Comparison of ENCODE assay signal across 10 cellular contexts in the genomic region with DNA sequence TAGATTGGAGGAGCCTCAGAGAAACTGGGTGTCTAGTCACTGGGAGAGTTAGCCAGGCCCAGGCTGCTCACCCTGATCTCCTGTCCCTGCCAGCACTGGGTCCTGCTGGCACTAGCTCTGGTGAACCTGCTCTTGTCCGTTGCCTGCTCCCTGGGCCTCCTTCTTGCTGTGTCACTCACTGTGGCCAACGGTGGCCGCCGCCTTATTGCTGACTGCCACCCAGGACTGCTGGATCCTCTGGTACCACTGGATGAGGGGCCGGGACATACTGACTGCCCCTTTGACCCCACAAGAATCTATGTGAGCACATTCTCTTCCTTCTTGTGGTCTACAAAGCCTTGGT. TPM values are rescaled to one million over a fixed set of nuclear protein-coding genes. Genes with fewer than 3 reads are reported as not detected.
DNase-seq lines count a peak whose midpoint lies in the region; ATAC-seq, FAIRE-seq and TF ChIP-seq lines count a peak whose summit lies in the region.
"Had no signal": no experiment of that assay in that cellular context is flagged by ENCODE, and none has a peak within 500 bp of the region (broad histone marks: within the 10 kb centered on the region; RNA-seq: fewer than 3 reads in every experiment).

No MANE protein-coding gene starts in this region.

- in situ Hi-C loops in HepG2 (cut with HindIII; ENCODE audit: extremely low pct_ligation_motif_present, low pct_unique_long_range_greater_than_20kb) = no loop called here

- TF ChIP-seq POLR2A in HepG2 (IDR thresholded peaks at IDR 0.05; ENCODE audit: insufficient read depth in 1 of 2, low read depth in 2 of 2, low read length in 2 of 2) = no peak

- H2AFZ ChIP-seq in HepG2 (ENCODE audit: low read length) = no peak overlapping the region

- peaks cover 36% of the 10 kb centered on the region for H3K36me3 Mint-ChIP-seq in activated CD8-positive, alpha-beta T cell treated with anti-CD3 and anti-CD28 coated beads for 36 hours (ENCODE audit: low read depth)
- peaks cover 40% of the 10 kb centered on the region for H3K36me3 Mint-ChIP-seq in activated CD8-positive, alpha-beta T cell treated with anti-CD3 and anti-CD28 coated beads, Interleukin-2, amount 10 ng/mL, durations not matched to agents 7 days and 5 days (ENCODE audit: low read depth)
- H3K36me3 Mint-ChIP-seq in brain = peaks cover 60% of the 10 kb centered on the region

- peak overlapping the region; percentile 13 for H3K27ac Mint-ChIP-seq in activated CD8-positive, alpha-beta T cell treated with anti-CD3 and anti-CD28 coated beads for 36 hours
- H3K27ac Mint-ChIP-seq in activated CD8-positive, alpha-beta T cell treated with anti-CD3 and anti-CD28 coated beads, Interleukin-2, amount 10 ng/mL, durations not matched to agents 7 days and 5 days = no peak overlapping the region
- peak overlapping the region; percentile 18 to 81 (median 62) for H3K27ac Mint-ChIP-seq in brain

- TF ChIP-seq EP300 in HepG2 (IDR thresholded peaks at IDR 0.05; ENCODE audit: low read depth in 2 of 2, low read length in 2 of 2) (no peak), HepG2 (CRISPR knock-in tag; IDR thresholded peaks at IDR 0.05; ENCODE audit: borderline replicate concordance) (no peak)

- no peak overlapping the region for H3K4me3 ChIP-seq in HepG2 (replicated peaks in 1 of 3; ENCODE audit: insufficient read depth in 1 of 3, low read depth in 2 of 3, low read length in 3 of 3)
- no peak overlapping the region for H3K4me3 ChIP-seq in stomach smooth muscle (ENCODE audit: low read length in 2 of 2)

- TF ChIP-seq CTCF in activated CD8-positive, alpha-beta T cell treated with anti-CD3 and anti-CD28 coated beads for 36 hours (IDR thresholded peaks at IDR 0.05) = no peak
- TF ChIP-seq CTCF in brain (conservative IDR thresholded peaks at IDR 0.05) (no peak), HepG2 (CRISPR knock-in tag; IDR thresholded peaks at IDR 0.05) (no peak)

- no peak for TF ChIP-seq RAD21 in HepG2 (CRISPR knock-in tag; IDR thresholded peaks at IDR 0.05)

- WGBS in HepG2 (ENCODE audit: low lambda C conversion rate) = 89% methylated on average over 1 of the region's 5 CpGs

- no peaks in the 10 kb centered on the region for H4K20me1 ChIP-seq in HepG2 (ENCODE audit: insufficient read depth, low read length)

- CTCF ChIA-PET in activated CD8-positive, alpha-beta T cell treated with anti-CD3 and anti-CD28 coated beads for 36 hours (lab: Charles Lee) = interaction anchor here (0.8 to 1.1 kb wide), 2 partner anchors 140 to 239 kb away, joined by 3 read pairs; no protein-coding TSS in a partner anchor
- CTCF ChIA-PET in activated CD8-positive, alpha-beta T cell treated with anti-CD3 and anti-CD28 coated beads, Interleukin-2, amount 10 ng/mL, durations not matched to agents 7 days and 5 days (lab: Charles Lee) = no interaction called here
- CTCF ChIA-PET in HepG2 (lab: Yijun Ruan, JAX; ENCODE audit: low intra/inter-chr PET ratio, low total read pairs) = no interaction called here

- no peaks in the 10 kb centered on the region for H3K79me2 ChIP-seq in HepG2 (ENCODE audit: insufficient read depth, low read length)

- H3K4me2 ChIP-seq in HepG2 (ENCODE audit: low read depth, low read length) = no peak overlapping the region

- no peak overlapping the region for H3K9ac ChIP-seq in HepG2 (ENCODE audit: insufficient read depth, low read depth, low read length)
- H3K9ac ChIP-seq in stomach smooth muscle (ENCODE audit: low read length in 2 of 2) = peak overlapping the region in 1 of 2 donors; percentile 42

- H3K4me1 Mint-ChIP-seq in activated CD8-positive, alpha-beta T cell treated with anti-CD3 and anti-CD28 coated beads for 36 hours (ENCODE audit: low read depth) = peaks cover 5% of the 10 kb centered on the region
- peaks cover 9% of the 10 kb centered on the region for H3K4me1 Mint-ChIP-seq in activated CD8-positive, alpha-beta T cell treated with anti-CD3 and anti-CD28 coated beads, Interleukin-2, amount 10 ng/mL, durations not matched to agents 7 days and 5 days (ENCODE audit: low read depth)
- no peaks in the 10 kb centered on the region for H3K4me1 Mint-ChIP-seq in brain

- no TSS peak for BruUV-seq in HepG2 (replicated peaks; lab: Mats Ljungman, UMichigan)

- H3K36me3 ChIP-seq in HepG2 (replicated peaks in 1 of 2; ENCODE audit: control insufficient read depth in 1 of 2, insufficient read depth in 2 of 2, low read length in 2 of 2) (peaks cover 22 to 50% of the 10 kb centered on the region in 2 experiments), stomach smooth muscle (ENCODE audit: control insufficient read depth in 2 of 2, insufficient read depth in 2 of 2, low read length in 2 of 2) (peaks cover 37 to 49% of the 10 kb centered on the region in 2 donors)

- ATAC-seq in activated CD8-positive, alpha-beta T cell treated with anti-CD3 and anti-CD28 coated beads for 36 hours = no peak
- ATAC-seq in activated CD8-positive, alpha-beta T cell treated with anti-CD3 and anti-CD28 coated beads, Interleukin-2, amount 10 ng/mL, durations not matched to agents 7 days and 5 days = no peak
- ATAC-seq in HepG2 = peak; percentile 33

- no peak for DNase-seq in activated CD8-positive, alpha-beta T cell treated with anti-CD3 and anti-CD28 coated beads for 36 hours
- no peak for DNase-seq in activated CD8-positive, alpha-beta T cell treated with anti-CD3 and anti-CD28 coated beads, Interleukin-2, amount 10 ng/mL, durations not matched to agents 7 days and 5 days
- DNase-seq in HepG2 (ENCODE audit: low spot score) = no peak
- no peak for DNase-seq in ureter (ENCODE audit: low spot score)
- DNase-seq in nucleus accumbens (lab: John Stamatoyannopoulos, UW) = no peak
- DNase-seq in activated CD4-positive, alpha-beta T cell treated with anti-CD3 and anti-CD28 coated beads for 4 hours = no peak
- DNase-seq: natural killer cell had no signal

- no peak overlapping the region for H3K4me3 Mint-ChIP-seq in activated CD8-positive, alpha-beta T cell treated with anti-CD3 and anti-CD28 coated beads for 36 hours
- H3K4me3 Mint-ChIP-seq in activated CD8-positive, alpha-beta T cell treated with anti-CD3 and anti-CD28 coated beads, Interleukin-2, amount 10 ng/mL, durations not matched to agents 7 days and 5 days = no peak overlapping the region
- H3K4me3 Mint-ChIP-seq in brain = peak overlapping the region in 1 of 5 experiments; percentile 35
- H3K4me3 Mint-ChIP-seq: natural killer cell had no signal

- no peak overlapping the region for H3K27ac ChIP-seq in HepG2 (ENCODE audit: extremely low read length, insufficient read depth, low read length)
- H3K27ac ChIP-seq in stomach smooth muscle (ENCODE audit: low read length) = peak overlapping the region; percentile 41

- H3K27me3 Mint-ChIP-seq in activated CD8-positive, alpha-beta T cell treated with anti-CD3 and anti-CD28 coated beads for 36 hours = no peaks in the 10 kb centered on the region
- H3K27me3 Mint-ChIP-seq in activated CD8-positive, alpha-beta T cell treated with anti-CD3 and anti-CD28 coated beads, Interleukin-2, amount 10 ng/mL, durations not matched to agents 7 days and 5 days (ENCODE audit: low read depth) = no peaks in the 10 kb centered on the region
- H3K27me3 Mint-ChIP-seq in brain = no peaks in the 10 kb centered on the region

- no peaks in the 10 kb centered on the region for H3K9me3 ChIP-seq in HepG2 (ENCODE audit: low read length)
- no peaks in the 10 kb centered on the region for H3K9me3 ChIP-seq in stomach smooth muscle (ENCODE audit: control insufficient read depth in 2 of 2, low read length in 2 of 2)

- intact Hi-C loops in activated CD8-positive, alpha-beta T cell treated with anti-CD3 and anti-CD28 coated beads for 36 hours (cut with micrococcal nuclease) = no loop called here
- intact Hi-C loops in HepG2 (cut with micrococcal nuclease; ENCODE audit: unreplicated experiment) = no loop called here

- H3K27me3 ChIP-seq in HepG2 (ENCODE audit: control insufficient read depth in 1 of 2, insufficient read depth in 2 of 2, low read length in 2 of 2) (no peaks in the 10 kb centered on the region), stomach smooth muscle (ENCODE audit: control insufficient read depth in 1 of 2, insufficient read depth in 2 of 2, low read length in 2 of 2) (no peaks in the 10 kb centered on the region)

- no peaks in the 10 kb centered on the region for H3K9me3 Mint-ChIP-seq in activated CD8-positive, alpha-beta T cell treated with anti-CD3 and anti-CD28 coated beads for 36 hours
- H3K9me3 Mint-ChIP-seq in activated CD8-positive, alpha-beta T cell treated with anti-CD3 and anti-CD28 coated beads, Interleukin-2, amount 10 ng/mL, durations not matched to agents 7 days and 5 days (ENCODE audit: insufficient read depth) = no peaks in the 10 kb centered on the region
- H3K9me3 Mint-ChIP-seq in brain = no peaks in the 10 kb centered on the region
- H3K9me3 Mint-ChIP-seq: natural killer cell had no signal

- FAIRE-seq in HepG2 (lab: Jason Lieb, UNC) = no peak
- FAIRE-seq: GM18507 had no signal

- H3K4me1 ChIP-seq in HepG2 (ENCODE audit: insufficient read depth, low read length) (no peaks in the 10 kb centered on the region), stomach smooth muscle (ENCODE audit: control insufficient read depth, insufficient read depth, low read length) (peaks cover 6% of the 10 kb centered on the region)

- POLR2A ChIA-PET in activated CD8-positive, alpha-beta T cell treated with anti-CD3 and anti-CD28 coated beads for 36 hours (lab: Charles Lee) = no interaction called here
- POLR2A ChIA-PET in activated CD8-positive, alpha-beta T cell treated with anti-CD3 and anti-CD28 coated beads, Interleukin-2, amount 10 ng/mL, durations not matched to agents 7 days and 5 days (lab: Charles Lee) = interaction anchor here (0.8 kb wide), 1 partner anchor 11 kb away, joined by 3 read pairs; no protein-coding TSS in a partner anchor
- POLR2A ChIA-PET in HepG2 (lab: Yijun Ruan, JAX) = interaction anchor here (0.8 kb wide), 1 partner anchor 13 kb away, joined by 3 read pairs; no protein-coding TSS in a partner anchor

RNA-seq across cellular contexts. Expression of a gene that starts 0.8 kb away (rescaled TPM):
- 1 to 10 TPM; 4.2 to 4.3 TPM for total RNA-seq in activated CD8-positive, alpha-beta T cell treated with anti-CD3 and anti-CD28 coated beads for 36 hours
- 1 to 10 TPM; 5.6 to 6.6 TPM for total RNA-seq in activated CD8-positive, alpha-beta T cell treated with anti-CD3 and anti-CD28 coated beads, Interleukin-2, amount 10 ng/mL, durations not matched to agents 7 days and 5 days
- polyA plus RNA-seq in brain (ENCODE audit: insufficient read depth, low read depth, low replicate concordance) (14.7 TPM), HepG2 (2011; rRNA removed) (4.5 and 5.6 TPM in 2 replicates)
- total RNA-seq in HepG2 (2016; rRNA removed; fragmentation: Illumina TruSeq; extraction: Trizol) (2.1 TPM in 1 of 2 replicates, not detected in the other), ureter (52.9 TPM)
- total RNA-seq in HepG2 (2016; cell fraction: cytosol; rRNA removed; fragmentation: Illumina TruSeq; extraction: Trizol; ENCODE audit: low read depth) = not detected in 2 replicates
- total RNA-seq in HepG2 (2016; cell fraction: insoluble cytoplasmic fraction; rRNA removed; fragmentation: Illumina TruSeq; extraction: Trizol) = 1.6 TPM in 1 of 2 replicates, not detected in the other
- total RNA-seq in HepG2 (2016; cell fraction: membrane; rRNA removed; fragmentation: Illumina TruSeq; extraction: Trizol) = 0.28 and 0.31 TPM in 2 replicates
- 1.6 and 3.6 TPM in 2 replicates for total RNA-seq in HepG2 (2016; cell fraction: nucleus; rRNA removed; fragmentation: Illumina TruSeq; extraction: Trizol)
- polyA plus RNA-seq in HepG2 (2011; cell fraction: cytosol; rRNA removed) = 0.64 and 0.94 TPM in 2 replicates
- polyA plus RNA-seq in HepG2 (2011; cell fraction: nucleus; rRNA removed) = 57.5 and 78.7 TPM in 2 replicates
- polyA plus RNA-seq in HepG2 (2012) = 5.6 and 6.6 TPM in 2 replicates
- polyA plus RNA-seq in HepG2 (2016; cell fraction: cytosol; fragmentation: Illumina TruSeq; extraction: Trizol; ENCODE audit: low read depth) = 0.34 and 0.46 TPM in 2 replicates
- polyA plus RNA-seq in HepG2 (2016; cell fraction: insoluble cytoplasmic fraction; fragmentation: Illumina TruSeq; extraction: Trizol; ENCODE audit: low read depth) = 0.41 TPM in 1 of 2 replicates, not detected in the other
- polyA plus RNA-seq in HepG2 (2016; cell fraction: membrane; fragmentation: Illumina TruSeq; extraction: Trizol; ENCODE audit: low read depth) = 0.32 and 1.0 TPM in 2 replicates
- polyA plus RNA-seq in HepG2 (2016; cell fraction: nucleus; fragmentation: Illumina TruSeq; extraction: Trizol; ENCODE audit: insufficient read depth, low read depth) = 12.5 and 13.4 TPM in 2 replicates
- 0.77 and 4.4 TPM in 2 replicates for polyA minus RNA-seq in HepG2 (2011; rRNA and poly(A)+ RNA removed; ENCODE audit: low replicate concordance)
- polyA minus RNA-seq in HepG2 (2011; cell fraction: cytosol; rRNA and poly(A)+ RNA removed) = not detected in 2 replicates
- 8.7 and 8.8 TPM in 2 replicates for polyA minus RNA-seq in HepG2 (2011; cell fraction: nucleus; rRNA and poly(A)+ RNA removed)

RNA-seq across cellular contexts. Expression of a gene that starts 14.5 kb away (rescaled TPM):
- total RNA-seq in activated CD8-positive, alpha-beta T cell treated with anti-CD3 and anti-CD28 coated beads for 36 hours = 10 to 100 TPM; 60.5 to 62.1 TPM
- 10 to 100 TPM; 91.2 to 91.3 TPM for total RNA-seq in activated CD8-positive, alpha-beta T cell treated with anti-CD3 and anti-CD28 coated beads, Interleukin-2, amount 10 ng/mL, durations not matched to agents 7 days and 5 days
- polyA plus RNA-seq in brain (ENCODE audit: insufficient read depth, low read depth, low replicate concordance) (68.1 TPM), HepG2 (2011; rRNA removed) (227 and 240 TPM in 2 replicates)
- total RNA-seq in HepG2 (2016; rRNA removed; fragmentation: Illumina TruSeq; extraction: Trizol) (165 and 222 TPM in 2 replicates), ureter (71.7 TPM)
- total RNA-seq in HepG2 (2016; cell fraction: cytosol; rRNA removed; fragmentation: Illumina TruSeq; extraction: Trizol; ENCODE audit: low read depth) = 29.3 and 32.1 TPM in 2 replicates
- total RNA-seq in HepG2 (2016; cell fraction: insoluble cytoplasmic fraction; rRNA removed; fragmentation: Illumina TruSeq; extraction: Trizol) = 165 and 218 TPM in 2 replicates
- total RNA-seq in HepG2 (2016; cell fraction: membrane; rRNA removed; fragmentation: Illumina TruSeq; extraction: Trizol) = 63.2 and 68.0 TPM in 2 replicates
- 96.2 and 104 TPM in 2 replicates for total RNA-seq in HepG2 (2016; cell fraction: nucleus; rRNA removed; fragmentation: Illumina TruSeq; extraction: Trizol)
- 195 and 204 TPM in 2 replicates for polyA plus RNA-seq in HepG2 (2011; cell fraction: cytosol; rRNA removed)
- polyA plus RNA-seq in HepG2 (2011; cell fraction: nucleus; rRNA removed) = 237 and 253 TPM in 2 replicates
- 128 and 143 TPM in 2 replicates for polyA plus RNA-seq in HepG2 (2012)
- 19.3 and 21.8 TPM in 2 replicates for polyA plus RNA-seq in HepG2 (2016; cell fraction: cytosol; fragmentation: Illumina TruSeq; extraction: Trizol; ENCODE audit: low read depth)
- 234 and 235 TPM in 2 replicates for polyA plus RNA-seq in HepG2 (2016; cell fraction: insoluble cytoplasmic fraction; fragmentation: Illumina TruSeq; extraction: Trizol; ENCODE audit: low read depth)
- 36.2 and 39.8 TPM in 2 replicates for polyA plus RNA-seq in HepG2 (2016; cell fraction: membrane; fragmentation: Illumina TruSeq; extraction: Trizol; ENCODE audit: low read depth)
- 149 and 154 TPM in 2 replicates for polyA plus RNA-seq in HepG2 (2016; cell fraction: nucleus; fragmentation: Illumina TruSeq; extraction: Trizol; ENCODE audit: insufficient read depth, low read depth)
- polyA minus RNA-seq in HepG2 (2011; rRNA and poly(A)+ RNA removed; ENCODE audit: low replicate concordance) = 103 and 225 TPM in 2 replicates
- 91.1 and 109 TPM in 2 replicates for polyA minus RNA-seq in HepG2 (2011; cell fraction: cytosol; rRNA and poly(A)+ RNA removed)
- polyA minus RNA-seq in HepG2 (2011; cell fraction: nucleus; rRNA and poly(A)+ RNA removed) = 149 and 165 TPM in 2 replicates

RNA-seq across cellular contexts. Expression of a gene that starts 33.6 kb away (rescaled TPM):
- 100 to 1,000 TPM; 138 to 142 TPM for total RNA-seq in activated CD8-positive, alpha-beta T cell treated with anti-CD3 and anti-CD28 coated beads for 36 hours
- total RNA-seq in activated CD8-positive, alpha-beta T cell treated with anti-CD3 and anti-CD28 coated beads, Interleukin-2, amount 10 ng/mL, durations not matched to agents 7 days and 5 days = 100 to 1,000 TPM; 130 to 136 TPM
- polyA plus RNA-seq in brain (ENCODE audit: insufficient read depth, low read depth, low replicate concordance) = 160 TPM
- total RNA-seq in HepG2 (2016; rRNA removed; fragmentation: Illumina TruSeq; extraction: Trizol) = 211 and 213 TPM in 2 replicates
- 66.7 and 72.8 TPM in 2 replicates for total RNA-seq in HepG2 (2016; cell fraction: cytosol; rRNA removed; fragmentation: Illumina TruSeq; extraction: Trizol; ENCODE audit: low read depth)
- total RNA-seq in HepG2 (2016; cell fraction: insoluble cytoplasmic fraction; rRNA removed; fragmentation: Illumina TruSeq; extraction: Trizol) = 187 and 217 TPM in 2 replicates
- total RNA-seq in HepG2 (2016; cell fraction: membrane; rRNA removed; fragmentation: Illumina TruSeq; extraction: Trizol) = 144 and 151 TPM in 2 replicates
- 93.4 and 100 TPM in 2 replicates for total RNA-seq in HepG2 (2016; cell fraction: nucleus; rRNA removed; fragmentation: Illumina TruSeq; extraction: Trizol)
- polyA plus RNA-seq in HepG2 (2011; rRNA removed) = 52.3 and 58.2 TPM in 2 replicates
- polyA plus RNA-seq in HepG2 (2011; cell fraction: cytosol; rRNA removed) = 57.6 and 58.9 TPM in 2 replicates
- polyA plus RNA-seq in HepG2 (2011; cell fraction: nucleus; rRNA removed) = 33.5 and 36.2 TPM in 2 replicates
- polyA plus RNA-seq in HepG2 (2012) = 122 and 125 TPM in 2 replicates
- polyA plus RNA-seq in HepG2 (2016; cell fraction: cytosol; fragmentation: Illumina TruSeq; extraction: Trizol; ENCODE audit: low read depth) = 80.0 and 81.2 TPM in 2 replicates
- 206 and 226 TPM in 2 replicates for polyA plus RNA-seq in HepG2 (2016; cell fraction: insoluble cytoplasmic fraction; fragmentation: Illumina TruSeq; extraction: Trizol; ENCODE audit: low read depth)
- polyA plus RNA-seq in HepG2 (2016; cell fraction: membrane; fragmentation: Illumina TruSeq; extraction: Trizol; ENCODE audit: low read depth) = 120 and 128 TPM in 2 replicates
- 164 and 171 TPM in 2 replicates for polyA plus RNA-seq in HepG2 (2016; cell fraction: nucleus; fragmentation: Illumina TruSeq; extraction: Trizol; ENCODE audit: insufficient read depth, low read depth)
- 89.1 and 115 TPM in 2 replicates for polyA minus RNA-seq in HepG2 (2011; rRNA and poly(A)+ RNA removed; ENCODE audit: low replicate concordance)
- polyA minus RNA-seq in HepG2 (2011; cell fraction: cytosol; rRNA and poly(A)+ RNA removed) = 65.1 and 65.4 TPM in 2 replicates
- 18.2 and 25.2 TPM in 2 replicates for polyA minus RNA-seq in HepG2 (2011; cell fraction: nucleus; rRNA and poly(A)+ RNA removed)
- total RNA-seq in ureter = 61.7 TPM

RNA-seq across cellular contexts. Expression of a gene that starts 46.6 kb away (rescaled TPM):
- total RNA-seq in activated CD8-positive, alpha-beta T cell treated with anti-CD3 and anti-CD28 coated beads for 36 hours = 10 to 100 TPM; 12.1 to 13.2 TPM
- 10 to 100 TPM; 10.0 to 11.2 TPM for total RNA-seq in activated CD8-positive, alpha-beta T cell treated with anti-CD3 and anti-CD28 coated beads, Interleukin-2, amount 10 ng/mL, durations not matched to agents 7 days and 5 days
- polyA plus RNA-seq in brain (ENCODE audit: insufficient read depth, low read depth, low replicate concordance) (14.6 TPM), HepG2 (2011; rRNA removed) (30.7 and 35.7 TPM in 2 replicates)
- total RNA-seq in HepG2 (2016; rRNA removed; fragmentation: Illumina TruSeq; extraction: Trizol) (17.0 and 21.6 TPM in 2 replicates), ureter (40.4 TPM)
- total RNA-seq in HepG2 (2016; cell fraction: cytosol; rRNA removed; fragmentation: Illumina TruSeq; extraction: Trizol; ENCODE audit: low read depth) = 5.1 and 5.9 TPM in 2 replicates
- 15.4 and 22.8 TPM in 2 replicates for total RNA-seq in HepG2 (2016; cell fraction: insoluble cytoplasmic fraction; rRNA removed; fragmentation: Illumina TruSeq; extraction: Trizol)
- total RNA-seq in HepG2 (2016; cell fraction: membrane; rRNA removed; fragmentation: Illumina TruSeq; extraction: Trizol) = 4.1 and 7.4 TPM in 2 replicates
- total RNA-seq in HepG2 (2016; cell fraction: nucleus; rRNA removed; fragmentation: Illumina TruSeq; extraction: Trizol) = 24.2 and 27.6 TPM in 2 replicates
- polyA plus RNA-seq in HepG2 (2011; cell fraction: cytosol; rRNA removed) = 11.2 and 12.0 TPM in 2 replicates
- 122 and 159 TPM in 2 replicates for polyA plus RNA-seq in HepG2 (2011; cell fraction: nucleus; rRNA removed)
- 21.4 and 26.2 TPM in 2 replicates for polyA plus RNA-seq in HepG2 (2012)
- polyA plus RNA-seq in HepG2 (2016; cell fraction: cytosol; fragmentation: Illumina TruSeq; extraction: Trizol; ENCODE audit: low read depth) = 0.88 and 1.3 TPM in 2 replicates
- polyA plus RNA-seq in HepG2 (2016; cell fraction: insoluble cytoplasmic fraction; fragmentation: Illumina TruSeq; extraction: Trizol; ENCODE audit: low read depth) = 8.0 and 8.4 TPM in 2 replicates
- polyA plus RNA-seq in HepG2 (2016; cell fraction: membrane; fragmentation: Illumina TruSeq; extraction: Trizol; ENCODE audit: low read depth) = 2.2 and 2.6 TPM in 2 replicates
- polyA plus RNA-seq in HepG2 (2016; cell fraction: nucleus; fragmentation: Illumina TruSeq; extraction: Trizol; ENCODE audit: insufficient read depth, low read depth) = 41.9 and 42.9 TPM in 2 replicates
- polyA minus RNA-seq in HepG2 (2011; rRNA and poly(A)+ RNA removed; ENCODE audit: low replicate concordance) = 30.2 and 40.9 TPM in 2 replicates
- polyA minus RNA-seq in HepG2 (2011; cell fraction: cytosol; rRNA and poly(A)+ RNA removed) = 8.0 and 9.8 TPM in 2 replicates
- 76.2 and 89.9 TPM in 2 replicates for polyA minus RNA-seq in HepG2 (2011; cell fraction: nucleus; rRNA and poly(A)+ RNA removed)

RNA-seq across cellular contexts. Expression of a gene that starts 52.0 kb away (rescaled TPM):
- total RNA-seq in activated CD8-positive, alpha-beta T cell treated with anti-CD3 and anti-CD28 coated beads for 36 hours = not detected
- total RNA-seq in activated CD8-positive, alpha-beta T cell treated with anti-CD3 and anti-CD28 coated beads, Interleukin-2, amount 10 ng/mL, durations not matched to agents 7 days and 5 days = not detected
- polyA plus RNA-seq in brain (ENCODE audit: insufficient read depth, low read depth, low replicate concordance) = 23.0 TPM
- total RNA-seq in HepG2 (2016; rRNA removed; fragmentation: Illumina TruSeq; extraction: Trizol) = 7.4 and 9.0 TPM in 2 replicates
- total RNA-seq in HepG2 (2016; cell fraction: cytosol; rRNA removed; fragmentation: Illumina TruSeq; extraction: Trizol; ENCODE audit: low read depth) = 18.3 and 18.6 TPM in 2 replicates
- total RNA-seq in HepG2 (2016; cell fraction: insoluble cytoplasmic fraction; rRNA removed; fragmentation: Illumina TruSeq; extraction: Trizol) = 6.4 and 9.4 TPM in 2 replicates
- total RNA-seq in HepG2 (2016; cell fraction: membrane; rRNA removed; fragmentation: Illumina TruSeq; extraction: Trizol) = 24.1 and 26.9 TPM in 2 replicates
- total RNA-seq in HepG2 (2016; cell fraction: nucleus; rRNA removed; fragmentation: Illumina TruSeq; extraction: Trizol) = 4.9 and 6.0 TPM in 2 replicates
- polyA plus RNA-seq in HepG2 (2011; rRNA removed) = 17.4 and 26.3 TPM in 2 replicates
- polyA plus RNA-seq in HepG2 (2011; cell fraction: cytosol; rRNA removed) = 18.5 and 21.7 TPM in 2 replicates
- polyA plus RNA-seq in HepG2 (2011; cell fraction: nucleus; rRNA removed) = 25.5 and 37.4 TPM in 2 replicates
- polyA plus RNA-seq in HepG2 (2012) = 11.2 and 21.4 TPM in 2 replicates
- polyA plus RNA-seq in HepG2 (2016; cell fraction: cytosol; fragmentation: Illumina TruSeq; extraction: Trizol; ENCODE audit: low read depth) = 25.4 and 28.1 TPM in 2 replicates
- 8.3 and 8.5 TPM in 2 replicates for polyA plus RNA-seq in HepG2 (2016; cell fraction: insoluble cytoplasmic fraction; fragmentation: Illumina TruSeq; extraction: Trizol; ENCODE audit: low read depth)
- polyA plus RNA-seq in HepG2 (2016; cell fraction: membrane; fragmentation: Illumina TruSeq; extraction: Trizol; ENCODE audit: low read depth) = 27.4 and 30.5 TPM in 2 replicates
- polyA plus RNA-seq in HepG2 (2016; cell fraction: nucleus; fragmentation: Illumina TruSeq; extraction: Trizol; ENCODE audit: insufficient read depth, low read depth) = 11.5 and 13.8 TPM in 2 replicates
- polyA minus RNA-seq in HepG2 (2011; rRNA and poly(A)+ RNA removed; ENCODE audit: low replicate concordance) = 27.7 TPM in 1 of 2 replicates, not detected in the other
- 6.4 and 7.1 TPM in 2 replicates for polyA minus RNA-seq in HepG2 (2011; cell fraction: cytosol; rRNA and poly(A)+ RNA removed)
- polyA minus RNA-seq in HepG2 (2011; cell fraction: nucleus; rRNA and poly(A)+ RNA removed) = 4.5 and 10.4 TPM in 2 replicates
- total RNA-seq in ureter = 3.7 TPM
- total RNA-seq: natural killer cell had no signal
